ENCODE assay signal across 8 cellular contexts in the genomic region with DNA sequence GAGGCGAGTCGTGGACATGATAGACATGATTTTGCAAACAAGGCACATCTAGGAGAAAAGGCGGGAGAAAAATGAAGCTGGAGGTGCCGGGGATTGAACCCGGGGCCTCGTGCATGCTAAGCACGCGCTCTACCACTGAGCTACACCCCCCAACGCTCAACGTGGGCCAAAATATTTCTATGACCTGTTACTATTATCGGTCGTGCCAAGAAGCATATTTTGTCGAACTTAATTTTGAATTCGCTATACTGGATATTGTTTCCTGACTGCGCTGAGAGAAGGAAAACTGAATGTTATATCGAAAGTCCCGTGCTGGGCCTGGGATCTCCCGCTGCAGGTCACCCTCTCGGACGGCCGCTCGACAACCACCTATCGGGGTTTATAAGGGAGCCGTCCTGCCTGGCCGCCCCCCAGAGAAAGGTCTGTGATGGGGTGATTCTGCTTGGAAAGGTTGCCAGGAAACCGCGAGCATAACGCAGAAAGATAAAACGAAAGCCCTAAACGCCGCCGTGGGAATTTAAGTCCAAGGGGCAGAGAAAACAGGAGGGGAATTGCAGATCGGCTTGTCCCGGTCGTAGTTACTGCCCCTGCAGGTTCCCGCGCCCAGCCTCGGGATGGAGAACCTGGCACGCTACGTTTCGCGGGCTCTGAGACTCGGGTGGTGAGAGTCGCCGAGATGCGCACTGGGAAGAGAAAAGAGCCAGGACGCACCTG.
DNase-seq lines count a peak whose midpoint lies in the region; ATAC-seq and TF ChIP-seq lines count a peak whose summit lies in the region.

No MANE protein-coding gene starts in this region.

- TF ChIP-seq CTCF in HL-60 (IDR thresholded peaks at IDR 0.05; ENCODE audit: insufficient read depth, low read length) (no peak), endodermal cell (conservative IDR thresholded peaks at IDR 0.05) (peak; percentile 34), mesothelial cell of epicardium (IDR thresholded peaks at IDR 0.05; ENCODE audit: unreplicated experiment) (no peak)

- H3K36me3 ChIP-seq in endodermal cell (ENCODE audit: control insufficient read depth, insufficient read depth, low read length), result no peaks in the 10 kb centered on the region

- peak overlapping the region; percentile 87 for H3K4me3 Mint-ChIP-seq in activated CD8-positive, alpha-beta memory T cell treated with anti-CD3 and anti-CD28 coated beads, Interleukin-2, amount 10 ng/mL, durations not matched to agents 7 days and 5 days
- H3K4me3 Mint-ChIP-seq in endodermal cell (peak overlapping the region; percentile 82), mesothelial cell of epicardium (peak overlapping the region; percentile 91)

- H3K36me3 Mint-ChIP-seq in activated CD8-positive, alpha-beta memory T cell treated with anti-CD3 and anti-CD28 coated beads, Interleukin-2, amount 10 ng/mL, durations not matched to agents 7 days and 5 days, result peaks cover 3% of the 10 kb centered on the region
- H3K36me3 Mint-ChIP-seq in endodermal cell (ENCODE audit: low read depth) (no peaks in the 10 kb centered on the region), mesothelial cell of epicardium (no peaks in the 10 kb centered on the region)

- H3K4me3 ChIP-seq in HL-60 (replicated peaks; ENCODE audit: insufficient read depth, low read length) (peak overlapping the region; percentile 80), endodermal cell (ENCODE audit: low read length) (peak overlapping the region; percentile 98)

- H3K27me3 ChIP-seq in HL-60 (ENCODE audit: insufficient read depth, poor library complexity, severe bottlenecking) (no peaks in the 10 kb centered on the region), endodermal cell (ENCODE audit: control insufficient read depth, insufficient read depth, low read length, poor library complexity, severe bottlenecking) (no peaks in the 10 kb centered on the region)

- peak; percentile 45 for ATAC-seq in activated CD8-positive, alpha-beta memory T cell treated with anti-CD3 and anti-CD28 coated beads, Interleukin-2, amount 10 ng/mL, durations not matched to agents 7 days and 5 days
- no peak for ATAC-seq in GM18517 (IDR thresholded peaks at IDR 0.05; ENCODE audit: unreplicated experiment)

- peaks cover 20% of the 10 kb centered on the region for H3K27me3 Mint-ChIP-seq in activated CD8-positive, alpha-beta memory T cell treated with anti-CD3 and anti-CD28 coated beads, Interleukin-2, amount 10 ng/mL, durations not matched to agents 7 days and 5 days
- H3K27me3 Mint-ChIP-seq in endodermal cell (ENCODE audit: insufficient read depth) (peaks cover 15% of the 10 kb centered on the region), mesothelial cell of epicardium (ENCODE audit: low read depth) (peaks cover 13% of the 10 kb centered on the region)

- H3K4me1 Mint-ChIP-seq in activated CD8-positive, alpha-beta memory T cell treated with anti-CD3 and anti-CD28 coated beads, Interleukin-2, amount 10 ng/mL, durations not matched to agents 7 days and 5 days, result peaks cover 54% of the 10 kb centered on the region
- peaks cover 8% of the 10 kb centered on the region for H3K4me1 Mint-ChIP-seq in endodermal cell
- H3K4me1 Mint-ChIP-seq in mesothelial cell of epicardium, result peaks cover 14% of the 10 kb centered on the region

- peak overlapping the region; percentile 78 for H3K27ac ChIP-seq in HL-60 (replicated peaks)
- peak overlapping the region; percentile 62 for H3K27ac ChIP-seq in endodermal cell (ENCODE audit: low read depth, low read length)

- H3K9me3 ChIP-seq in endodermal cell (ENCODE audit: control insufficient read depth, low read length), result peaks cover 9% of the 10 kb centered on the region

- peak overlapping the region; percentile 84 for H3K27ac Mint-ChIP-seq in activated CD8-positive, alpha-beta memory T cell treated with anti-CD3 and anti-CD28 coated beads, Interleukin-2, amount 10 ng/mL, durations not matched to agents 7 days and 5 days
- H3K27ac Mint-ChIP-seq in endodermal cell (peak overlapping the region; percentile 77), mesothelial cell of epicardium (peak overlapping the region; percentile 95)

- H3K4me1 ChIP-seq in endodermal cell (ENCODE audit: control insufficient read depth, insufficient read depth, low read length), result no peaks in the 10 kb centered on the region

- peaks cover 3% of the 10 kb centered on the region for H3K9me3 Mint-ChIP-seq in activated CD8-positive, alpha-beta memory T cell treated with anti-CD3 and anti-CD28 coated beads, Interleukin-2, amount 10 ng/mL, durations not matched to agents 7 days and 5 days (ENCODE audit: low read depth)
- peaks cover 8% of the 10 kb centered on the region for H3K9me3 Mint-ChIP-seq in endodermal cell
- H3K9me3 Mint-ChIP-seq in mesothelial cell of epicardium, result peaks cover 6% of the 10 kb centered on the region

- H3K9ac ChIP-seq in endodermal cell (ENCODE audit: extremely low read depth, low read length, poor library complexity, severe bottlenecking), result peak overlapping the region; percentile 62

- peak; percentile 86 for DNase-seq in EL
- DNase-seq in HL-60 (ENCODE audit: low read depth in 1 of 2, low spot score in 1 of 2), result peak; percentile 69 to 83
- DNase-seq in NOMO-1 (lab: John Stamatoyannopoulos, UW; ENCODE audit: unreplicated experiment in 2 of 2), result peak; percentile 66 to 72
- DNase-seq in activated CD8-positive, alpha-beta memory T cell treated with anti-CD3 and anti-CD28 coated beads, Interleukin-2, amount 10 ng/mL, durations not matched to agents 7 days and 5 days, result peak; percentile 91
- peak; percentile 90 for DNase-seq in endodermal cell
- peak; percentile 53 to 89 for DNase-seq in mesothelial cell of epicardium (ENCODE audit: low spot score in 2 of 2, unreplicated experiment in 2 of 2)
- DNase-seq in stimulated activated CD8-positive, alpha-beta memory T cell treated with anti-CD3 and anti-CD28 coated beads, Interleukin-12 subunit alpha, Interleukin-12 subunit beta, amount 100 ng/mL, for 4 hours (ENCODE audit: low read depth), result peak; percentile 64

- CTCF ChIA-PET in activated CD8-positive, alpha-beta memory T cell treated with anti-CD3 and anti-CD28 coated beads, Interleukin-2, amount 10 ng/mL, durations not matched to agents 7 days and 5 days (lab: Charles Lee), result interaction anchor here (0.9 to 5.3 kb wide), 9 partner anchors 22 to 153 kb away, joined by 3 to 48 read pairs (median 5); partner anchors contain the start of gene TRIM27

- WGBS in endodermal cell (ENCODE audit: insufficient coverage in 1 of 2, insufficient read length in 1 of 2), 2 experiments, result 1% methylated on average over 36 to 47 of the region's 47 CpGs
